ENCODE assay signal across 8 cellular contexts in the genomic region with DNA sequence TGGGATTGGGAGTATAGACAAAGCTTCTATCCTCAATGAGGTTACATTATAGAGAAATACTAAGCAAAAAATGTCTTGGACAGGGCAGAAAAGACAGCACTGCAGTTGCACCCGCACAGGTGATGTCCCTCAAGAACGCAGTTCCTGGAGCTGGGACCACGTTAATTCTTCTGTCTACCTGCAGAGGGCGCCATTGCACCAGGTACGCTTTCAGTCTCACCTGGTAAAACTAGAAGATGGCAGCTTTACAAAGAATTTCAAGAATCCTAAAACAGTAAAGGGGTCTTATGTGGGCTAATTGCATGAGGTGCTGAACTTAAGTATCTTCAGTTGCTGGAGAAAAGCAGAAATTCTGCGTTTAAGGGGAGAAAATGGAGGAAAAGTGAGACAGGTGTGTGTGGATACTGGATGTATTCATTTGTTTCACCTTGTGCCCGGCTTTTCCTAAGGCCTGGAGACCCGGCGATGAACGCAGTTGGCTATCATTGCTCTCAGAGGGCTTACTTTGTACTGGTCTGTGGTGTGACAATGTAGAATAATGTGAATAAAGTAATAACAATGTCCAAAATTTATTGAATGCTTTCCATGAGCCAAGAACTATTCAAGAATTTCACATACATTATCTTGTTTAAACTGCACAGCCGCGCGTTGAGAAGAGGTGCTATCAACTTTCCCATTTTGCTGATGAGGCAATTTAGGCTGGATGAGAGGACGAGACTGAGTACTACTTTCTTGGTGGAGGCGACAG.
A peak's percentile ranks its signal among the peaks of the same experiment; 100 is the strongest.
DNase-seq lines count a peak whose midpoint lies in the region; ATAC-seq, FAIRE-seq and TF ChIP-seq lines count a peak whose summit lies in the region.

No MANE protein-coding gene starts in this region.

- intact Hi-C loops in posterior vena cava (cut with DNase I): no loop called here

- no peak for DNase-seq in AG10803 (ENCODE audit: low read depth)
- peak; percentile 47 for DNase-seq in GM12891 (ENCODE audit: insufficient read length, low spot score)
- DNase-seq in NCI-H748 (lab: John Stamatoyannopoulos, UW; ENCODE audit: unreplicated experiment): peak; percentile 50
- peak; percentile 4 for DNase-seq in choroid plexus epithelial cell (ENCODE audit: low read depth)
- DNase-seq in osteocyte (ENCODE audit: extremely low spot score, unreplicated experiment): no peak
- no peak for DNase-seq in CD1c-positive myeloid dendritic cell (ENCODE audit: extremely low spot score)
- DNase-seq in posterior vena cava (ENCODE audit: low spot score): no peak

- H3K27me3 Mint-ChIP-seq in osteocyte (ENCODE audit: unreplicated experiment): no peaks in the 10 kb centered on the region

- FAIRE-seq in GM12891 (lab: Jason Lieb, UNC): no peak

- H3K4me1 Mint-ChIP-seq in osteocyte (ENCODE audit: unreplicated experiment): peaks cover 2% of the 10 kb centered on the region

- no peak overlapping the region for H3K4me3 Mint-ChIP-seq in osteocyte (ENCODE audit: unreplicated experiment)

- no peaks in the 10 kb centered on the region for H3K9me3 Mint-ChIP-seq in osteocyte (ENCODE audit: unreplicated experiment)

- TF ChIP-seq CTCF in AG10803 (conservative IDR thresholded peaks at IDR 0.05; ENCODE audit: low read length) (peak; percentile 63), choroid plexus epithelial cell (conservative IDR thresholded peaks at IDR 0.05; ENCODE audit: low read depth, low read length) (peak; percentile 53), osteocyte (IDR thresholded peaks at IDR 0.05) (peak; percentile 90)

- H3K27ac Mint-ChIP-seq in osteocyte (ENCODE audit: unreplicated experiment): no peak overlapping the region

- H3K36me3 Mint-ChIP-seq in osteocyte (ENCODE audit: unreplicated experiment): no peaks in the 10 kb centered on the region

- peak; percentile 89 for ATAC-seq in HG03025 (IDR thresholded peaks at IDR 0.05; ENCODE audit: low FRiP score, unreplicated experiment)

- TF ChIP-seq POLR2A in GM12891 (IDR thresholded peaks at IDR 0.05; ENCODE audit: low read depth, low read length): no peak

- no peak overlapping the region for H3K4me3 ChIP-seq in AG10803 (ENCODE audit: low read length)
- H3K4me3 ChIP-seq in choroid plexus epithelial cell (ENCODE audit: low read depth, low read length): no peak overlapping the region

TF ChIP-seq in GM12891, 5 proteins besides CTCF, POLR2A, EP300 and RAD21:
- TF ChIP-seq POU2F2 (IDR thresholded peaks at IDR 0.05; ENCODE audit: low read depth, low read length): no peak
- no peak for TF ChIP-seq PAX5 (IDR thresholded peaks at IDR 0.05; ENCODE audit: insufficient read depth, low read length, severe bottlenecking)
- TF ChIP-seq SPI1 (IDR thresholded peaks at IDR 0.05; ENCODE audit: low read depth, low read length): no peak
- no peak for TF ChIP-seq TAF1 (IDR thresholded peaks at IDR 0.05; ENCODE audit: low read depth, low read length)
- TF ChIP-seq POLR2AphosphoS5 (IDR thresholded peaks at IDR 0.05; ENCODE audit: low read depth, low read length): no peak

Comparison
In these comparisons a context has a peak if more than half of its experiments do, and no peak if none do; other contexts are left out.
1. DNase-seq: peak in GM12891 (single experiment), NCI-H748 (single experiment) and choroid plexus epithelial cell (single experiment); none in AG10803 (single experiment), osteocyte (single experiment), CD1c-positive myeloid dendritic cell (single experiment) and posterior vena cava (single experiment).
2. Peak in every context shown above with its lines, with median percentiles within 50 percentile points of each other: CTCF ChIP-seq.